ENCODE assay signal across 8 cellular contexts in genomic region chrX:140091276-140091886, GRCh38.
DNase-seq lines count a peak whose midpoint lies in the region; ATAC-seq and TF ChIP-seq lines count a peak whose summit lies in the region.

No MANE protein-coding gene starts in this region.

- H3K4me3 Mint-ChIP-seq in T-cell = peak overlapping the region; percentile 31 to 52 (median 44)
- peak overlapping the region; percentile 70 for H3K4me3 Mint-ChIP-seq in memory B cell

- H3K27ac Mint-ChIP-seq in T-cell = no peak overlapping the region
- H3K27ac Mint-ChIP-seq in memory B cell = no peak overlapping the region

- H3K9me3 Mint-ChIP-seq in T-cell (no peaks in the 10 kb centered on the region), memory B cell (no peaks in the 10 kb centered on the region)

- no peak overlapping the region for H3K9ac ChIP-seq in colonic mucosa (ENCODE audit: low read depth in 2 of 2, low read length in 2 of 2)

- H3K4me1 ChIP-seq in colonic mucosa (no peaks in the 10 kb centered on the region), thyroid gland (peaks cover 0 to 5% of the 10 kb centered on the region in 2 donors)

- H3K27me3 ChIP-seq in H7 (ENCODE audit: control insufficient read depth, insufficient read depth, low read length) (peaks cover 14% of the 10 kb centered on the region), colonic mucosa (peaks cover 5% of the 10 kb centered on the region), thyroid gland (no peaks in the 10 kb centered on the region)

- H3K9me3 ChIP-seq in colonic mucosa (no peaks in the 10 kb centered on the region), thyroid gland (no peaks in the 10 kb centered on the region)

- H3K27me3 Mint-ChIP-seq in T-cell (peaks cover 13 to 32% of the 10 kb centered on the region in 2 donors), memory B cell (peaks cover 1% of the 10 kb centered on the region)

- TF ChIP-seq POLR2A in thyroid gland (IDR thresholded peaks at IDR 0.05) = no peak

- no peaks in the 10 kb centered on the region for H3K36me3 Mint-ChIP-seq in T-cell
- H3K36me3 Mint-ChIP-seq in memory B cell = no peaks in the 10 kb centered on the region

- peak; percentile 72 for DNase-seq in D341Med (ENCODE audit: low spot score)
- peak; percentile 74 for DNase-seq in H7
- DNase-seq in T-cell = peak in 16 of 34 experiments; percentile 0 to 22 (median 3)
- peak; percentile 18 for DNase-seq in colonic mucosa
- DNase-seq in memory B cell (ENCODE audit: low spot score in 2 of 2) = peak; percentile 1 to 22
- DNase-seq in thyroid gland = peak; percentile 36 to 46
- DNase-seq in cortex of kidney (lab: John Stamatoyannopoulos, UW) = no peak

- TF ChIP-seq CTCF in colonic mucosa (IDR thresholded peaks at IDR 0.05) (no peak), thyroid gland (IDR thresholded peaks at IDR 0.05) (peak in 2 of 6 experiments; percentile 20 to 23)

- H3K36me3 ChIP-seq in H7 (replicated peaks; ENCODE audit: control insufficient read depth, insufficient read depth, low read length) (no peaks in the 10 kb centered on the region), colonic mucosa (no peaks in the 10 kb centered on the region), thyroid gland (no peaks in the 10 kb centered on the region)

- WGBS in thyroid gland, 2 donors = 0% methylated on average over 4 of the region's 80 CpGs; no CpG with 5 or more reads in 1 of the 2 donors

- peak; percentile 51 to 78 (median 62) for ATAC-seq in T-cell (replicated peaks in 1 of 4)
- peak; percentile 77 for ATAC-seq in memory B cell (ENCODE audit: low read depth)
- ATAC-seq in HG03439 (IDR thresholded peaks at IDR 0.05; ENCODE audit: unreplicated experiment) = no peak

- peak overlapping the region; percentile 51 for H3K4me3 ChIP-seq in H7 (ENCODE audit: insufficient read depth, low read depth, low read length)
- H3K4me3 ChIP-seq in colonic mucosa = peak overlapping the region; percentile 9
- peak overlapping the region in 1 of 3 donors; percentile 21 for H3K4me3 ChIP-seq in thyroid gland (replicated peaks in 1 of 3)

- intact Hi-C loops in colonic mucosa (cut with DNase I) = no loop called here
- intact Hi-C loops in thyroid gland (cut with DNase I) = no loop called here

- H3K27ac ChIP-seq in colonic mucosa (no peak overlapping the region), thyroid gland (no peak overlapping the region)

- POLR2A ChIA-PET in T-cell (lab: Charles Lee) = no interaction called here

- H3K4me1 Mint-ChIP-seq in T-cell (peaks cover 0 to 3% (median 3%) of the 10 kb centered on the region in 3 donors), memory B cell (peaks cover 2% of the 10 kb centered on the region)

- CTCF ChIA-PET in T-cell (lab: Charles Lee) = no interaction called here
